In genomic region chr10:44340557-44340956, GRCh38 we compare ENCODE assay signal across 36 cellular contexts. TPM values are rescaled to one million over a fixed set of nuclear protein-coding genes. Genes with fewer than 3 reads are reported as not detected.
"Had no signal": no experiment of that assay in that cellular context is flagged by ENCODE, and none has a peak within 500 bp of the region (broad histone marks: within the 10 kb centered on the region; RNA-seq: fewer than 3 reads in every experiment).

No MANE protein-coding gene starts in this region.

- H3K27ac ChIP-seq: brain microvascular endothelial cell, SJCRH30, SK-N-MC, WERI-Rb-1 had no signal

- H3K27me3 ChIP-seq: brain microvascular endothelial cell, MG63, SJCRH30 had no signal

- H3K4me3 ChIP-seq: MG63, SJCRH30, SK-N-MC had no signal

- H3K36me3 ChIP-seq: brain microvascular endothelial cell, MG63, SJCRH30, WERI-Rb-1 had no signal

- DNase-seq: activated CD4-positive, alpha-beta memory T cell treated with anti-CD3 and anti-CD28 coated beads, Interleukin-2, amount 10 ng/mL, durations not matched to agents 7 days and 5 days; activated CD4-positive, alpha-beta T cell treated with anti-CD3 and anti-CD28 coated beads for 1 hour; activated CD4-positive, alpha-beta T cell treated with anti-CD3 and anti-CD28 coated beads for 48 hours; activated CD4-positive, CD25-positive, alpha-beta regulatory T cell; activated effector memory CD4-positive, alpha-beta T cell treated with anti-CD3 and anti-CD28 coated beads, Interleukin-2, amount 50 U/mL, for 16 hours; activated naive CD4-positive, alpha-beta T cell; activated naive CD4-positive, alpha-beta T cell treated with anti-CD3 and anti-CD28 coated beads, Interleukin-2, amount 50 U/mL, for 16 hours; activated naive CD8-positive, alpha-beta T cell treated with anti-CD3 and anti-CD28 coated beads for 36 hours; activated T-cell treated with anti-CD3 and anti-CD28 coated beads, Interleukin-2, amount 50 U/mL, for 1 hour; activated T-cell treated with anti-CD3 and anti-CD28 coated beads, Interleukin-2, amount 50 U/mL, for 72 hours; amniotic stem cell; brain microvascular endothelial cell; central memory CD4-positive, alpha-beta T cell; Kasumi-1; KG1; MG63; NCI-H1048; NCI-H1105 treated with DMSO at 0.1 percent for 48 hours; NCI-H1436; NCI-H1694; NCI-H1930; NCI-H2081 treated with DMSO at 0.1 percent for 48 hours; NCI-H226; NCI-H446 treated with DMSO at 0.1 percent for 48 hours; NCI-H524; NCI-H69; SHP77; SJCRH30; T1000; WERI-Rb-1 had no signal

- ATAC-seq: activated T-cell treated with anti-CD3 and anti-CD28 coated beads, Interleukin-2, amount 50 U/mL, for 72 hours; activated T-helper 17 cell treated with anti-CD3 and anti-CD28 coated beads, Interleukin-2, amount 50 U/mL, for 72 hours; Panc1 had no signal

- H3K4me1 ChIP-seq: SJCRH30 had no signal

- H3K9me3 ChIP-seq: MG63, SJCRH30 had no signal

RNA-seq across cellular contexts. Expression of gene CXCL12, which starts 44.3 kb away (rescaled TPM):
- total RNA-seq: activated CD4-positive, alpha-beta memory T cell treated with anti-CD3 and anti-CD28 coated beads, Interleukin-2, amount 10 ng/mL, durations not matched to agents 7 days and 5 days; activated CD8-positive, alpha-beta memory T cell treated with anti-CD3 and anti-CD28 coated beads for 36 hours; activated naive CD8-positive, alpha-beta T cell treated with anti-CD3 and anti-CD28 coated beads for 36 hours; activated T-cell treated with anti-CD3 and anti-CD28 coated beads, Interleukin-2, amount 50 U/mL, for 72 hours; SJCRH30; T-helper 1 cell treated with Interleukin-12 subunit alpha and Interleukin-12 subunit beta and Interleukin-4 antibody, amounts not matched to agents 30 ng/mL and 1 ng/mL, for 36 hours; T-helper 2 cell treated with Interferon-gamma antibody and Interleukin-4, amounts not matched to agents 100 ng/mL and 5 ng/mL, for 36 hours had no signal
